In the genomic region with DNA sequence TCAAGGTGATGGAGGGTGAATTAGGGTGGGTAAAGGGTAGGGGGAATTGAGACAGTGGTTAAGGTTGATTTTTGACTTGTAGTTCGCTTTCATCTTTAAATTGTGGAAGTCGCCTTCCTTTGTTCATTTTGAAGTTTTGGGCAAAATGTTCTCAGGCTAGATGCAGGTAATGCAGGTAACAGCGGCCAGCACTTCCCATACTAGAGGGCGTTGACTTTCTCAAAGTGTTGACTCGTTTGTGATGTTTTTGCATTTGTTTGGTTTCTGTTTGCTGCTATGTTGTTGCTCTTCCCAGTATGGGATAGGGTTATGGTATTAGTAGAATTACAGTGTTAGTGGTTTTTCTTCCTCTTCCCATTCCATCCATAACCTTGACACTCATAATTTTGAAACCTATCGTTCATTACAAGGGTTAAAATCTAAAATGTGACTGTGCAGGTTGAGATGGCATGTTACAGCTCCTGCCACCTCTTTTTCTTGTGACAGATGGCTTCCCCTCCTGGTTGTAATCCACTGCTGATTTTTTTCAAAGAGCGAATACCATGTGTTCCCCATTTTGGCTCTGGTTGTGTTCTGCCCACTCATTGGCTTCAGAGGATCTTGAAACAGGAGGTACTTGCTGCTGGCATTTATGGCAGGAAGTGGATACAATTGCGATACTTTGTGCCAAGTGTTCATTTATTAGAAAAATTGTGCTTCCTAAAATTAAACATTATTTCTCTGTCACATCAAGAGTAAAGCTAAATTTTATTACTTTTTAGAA, we compare ENCODE assay signal across 9 cellular contexts. TPM values are rescaled to one million over a fixed set of nuclear protein-coding genes. Genes with fewer than 3 reads are reported as not detected.
A peak's percentile ranks its signal among the peaks of the same experiment; 100 is the strongest.
DNase-seq lines count a peak whose midpoint lies in the region; ATAC-seq and TF ChIP-seq lines count a peak whose summit lies in the region.
"Had no signal": no experiment of that assay in that cellular context is flagged by ENCODE, and none has a peak within 500 bp of the region (broad histone marks: within the 10 kb centered on the region; RNA-seq: fewer than 3 reads in every experiment).

No MANE protein-coding gene starts in this region.

- ATAC-seq in HG03469 (IDR thresholded peaks at IDR 0.05; ENCODE audit: unreplicated experiment) = no peak
- no peak for ATAC-seq in HG03342 (IDR thresholded peaks at IDR 0.05; ENCODE audit: unreplicated experiment)
- ATAC-seq in GM21528 (IDR thresholded peaks at IDR 0.05; ENCODE audit: low FRiP score, unreplicated experiment) = no peak
- ATAC-seq: stimulated activated naive CD8-positive, alpha-beta T cell treated with anti-CD3 and anti-CD28 coated beads, Interleukin-15, Interleukin-2, amounts not matched to agents 100 U/mL and 50 U/mL, for 24 hours had no signal

- no peak for TF ChIP-seq CTCF in nephron progenitor cell (IDR thresholded peaks at IDR 0.05)

- in situ Hi-C loops in G401 (cut with HindIII; ENCODE audit: low sequenced_read_pairs) = no loop called here

- H3K4me1 Mint-ChIP-seq in nephron progenitor cell = peaks cover 25% of the 10 kb centered on the region

- no peak overlapping the region for H3K4me3 Mint-ChIP-seq in nephron progenitor cell

- H3K36me3 Mint-ChIP-seq in nephron progenitor cell (ENCODE audit: low read depth) = no peaks in the 10 kb centered on the region

- H3K27me3 Mint-ChIP-seq in nephron progenitor cell (ENCODE audit: low read depth, poor library complexity) = peaks cover 4% of the 10 kb centered on the region

- no peaks in the 10 kb centered on the region for H3K9me3 Mint-ChIP-seq in nephron progenitor cell

- DNase-seq in G401 (ENCODE audit: low spot score) (peak; percentile 99), NCI-H1694 (lab: John Stamatoyannopoulos, UW) (peak; percentile 98), cerebellar nuclear complex (lab: John Stamatoyannopoulos, UW) (peak; percentile 67 to 92), nephron progenitor cell (no peak)
- DNase-seq in stimulated activated CD4-positive, alpha-beta T cell treated with anti-CD3 and anti-CD28 coated beads, Interleukin-15, amount 100 ng/mL, for 24 hours = no peak
- DNase-seq: stimulated activated naive CD8-positive, alpha-beta T cell treated with anti-CD3 and anti-CD28 coated beads, Interleukin-15, Interleukin-2, amounts not matched to agents 100 U/mL and 50 U/mL, for 24 hours had no signal

- peak overlapping the region; percentile 16 for H3K27ac Mint-ChIP-seq in nephron progenitor cell

RNA-seq across cellular contexts. Expression of a gene that starts 57.1 kb away (rescaled TPM):
- 29.0 and 54.7 TPM in 2 replicates for total RNA-seq in G401 (2014; rRNA removed; shearing (Covaris generic))

Comparison
In these comparisons a context has a peak if more than half of its experiments do, and no peak if none do; other contexts are left out.
1. DNase-seq: peak in G401 (single experiment), NCI-H1694 (single experiment) and cerebellar nuclear complex (2 of 2); none in nephron progenitor cell (single experiment) and stimulated activated CD4-positive, alpha-beta T cell treated with anti-CD3 and anti-CD28 coated beads, Interleukin-15, amount 100 ng/mL, for 24 hours (single experiment).